ENCODE assay signal across 22 cellular contexts in the genomic region with DNA sequence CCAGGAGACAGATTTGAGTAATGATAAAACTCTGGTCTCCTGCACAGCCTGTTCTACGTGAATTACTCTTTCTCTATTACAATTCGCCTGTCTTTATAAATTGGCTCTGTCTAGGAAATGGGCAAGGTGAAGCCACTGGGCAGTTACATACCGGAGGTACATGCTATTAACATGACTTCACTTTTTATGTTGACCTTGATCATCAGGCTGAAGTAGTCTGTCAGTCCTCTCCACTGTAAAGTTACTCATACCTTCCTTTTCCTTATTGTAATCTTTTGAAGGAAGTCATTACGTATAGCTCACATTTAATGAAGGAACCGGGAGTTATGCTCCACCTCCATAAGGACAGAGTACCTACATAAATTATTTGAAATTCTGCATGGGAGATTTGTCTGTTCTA. TPM values are rescaled to one million over a fixed set of nuclear protein-coding genes. Genes with fewer than 3 reads are reported as not detected.
"Had no signal": no experiment of that assay in that cellular context is flagged by ENCODE, and none has a peak within 500 bp of the region (broad histone marks: within the 10 kb centered on the region; RNA-seq: fewer than 3 reads in every experiment).

No MANE protein-coding gene starts in this region.

- H3K4me3 Mint-ChIP-seq: activated naive CD8-positive, alpha-beta T cell; activated T-cell treated with anti-CD3 and anti-CD28 coated beads, Interleukin-2, amount 50 U/mL, for 72 hours; natural killer cell treated with Interleukin-12 subunit alpha and Interleukin-12 subunit beta and Interleukin-15 and Interleukin-18, amount 100 ng/mL, for 72 hours had no signal

- H3K4me3 ChIP-seq: cardiac muscle cell, dorsolateral prefrontal cortex, esophagus muscularis mucosa, lower lobe of right lung, pancreas, spleen, tibial artery, uterus had no signal

- H3K27ac Mint-ChIP-seq: activated naive CD8-positive, alpha-beta T cell; activated T-cell treated with anti-CD3 and anti-CD28 coated beads, Interleukin-2, amount 50 U/mL, for 72 hours; natural killer cell treated with Interleukin-12 subunit alpha and Interleukin-12 subunit beta and Interleukin-15 and Interleukin-18, amount 100 ng/mL, for 72 hours had no signal

- H3K27ac ChIP-seq: cardiac muscle cell, dorsolateral prefrontal cortex, esophagus muscularis mucosa, lower lobe of right lung, neutrophil, pancreas, spleen, tibial artery, uterus, WERI-Rb-1 had no signal

- ATAC-seq: activated T-cell treated with anti-CD3 and anti-CD28 coated beads, Interleukin-2, amount 50 U/mL, for 72 hours; lower lobe of right lung; natural killer cell treated with Interleukin-12 subunit alpha and Interleukin-12 subunit beta and Interleukin-15 and Interleukin-18, amount 100 ng/mL, for 72 hours; pancreas; stimulated activated naive CD8-positive, alpha-beta T cell treated with anti-CD3 and anti-CD28 coated beads, Interleukin-15, Interleukin-2, amounts not matched to agents 100 U/mL and 50 U/mL, for 24 hours had no signal

- DNase-seq: activated CD4-positive, alpha-beta T cell treated with anti-CD3 and anti-CD28 coated beads for 1 hour; activated CD8-positive, alpha-beta memory T cell treated with anti-CD3 and anti-CD28 coated beads for 24 hours; activated CD8-positive, alpha-beta memory T cell treated with anti-CD3 and anti-CD28 coated beads, Interleukin-2, amount 50 U/mL, for 48 hours; activated gamma-delta T cell; activated T-cell treated with anti-CD3 and anti-CD28 coated beads, Interleukin-2, amount 50 U/mL, for 72 hours; amniotic stem cell; dorsolateral prefrontal cortex; lower lobe of right lung; pancreas; spleen; stimulated activated naive CD8-positive, alpha-beta T cell treated with anti-CD3 and anti-CD28 coated beads, Interleukin-15, Interleukin-2, amounts not matched to agents 100 U/mL and 50 U/mL, for 24 hours; substantia nigra; tibial artery; uterus; WERI-Rb-1 had no signal

- H3K27me3 ChIP-seq: cardiac muscle cell, dorsolateral prefrontal cortex, esophagus muscularis mucosa, neutrophil, pancreas, spleen, tibial artery, uterus had no signal

- H3K4me1 ChIP-seq: esophagus muscularis mucosa, lower lobe of right lung, pancreas, spleen, uterus had no signal

- H3K9me3 ChIP-seq: esophagus muscularis mucosa, lower lobe of right lung, neutrophil, pancreas, spleen, tibial artery, uterus had no signal

- H3K27me3 Mint-ChIP-seq: activated naive CD8-positive, alpha-beta T cell; natural killer cell treated with Interleukin-12 subunit alpha and Interleukin-12 subunit beta and Interleukin-15 and Interleukin-18, amount 100 ng/mL, for 72 hours had no signal

- H3K9me3 Mint-ChIP-seq: activated T-cell treated with anti-CD3 and anti-CD28 coated beads, Interleukin-2, amount 50 U/mL, for 72 hours; natural killer cell treated with Interleukin-12 subunit alpha and Interleukin-12 subunit beta and Interleukin-15 and Interleukin-18, amount 100 ng/mL, for 72 hours had no signal

- H3K36me3 ChIP-seq: cardiac muscle cell, esophagus muscularis mucosa, lower lobe of right lung, neutrophil, pancreas, spleen, tibial artery, uterus, WERI-Rb-1 had no signal

- H3K36me3 Mint-ChIP-seq: natural killer cell treated with Interleukin-12 subunit alpha and Interleukin-12 subunit beta and Interleukin-15 and Interleukin-18, amount 100 ng/mL, for 72 hours had no signal

RNA-seq across cellular contexts. Expression of a gene that starts 57.6 kb away (rescaled TPM):
- total RNA-seq: activated T-cell treated with anti-CD3 and anti-CD28 coated beads, Interleukin-2, amount 50 U/mL, for 72 hours; cardiac muscle cell; lower lobe of right lung; mesenteric fat pad; pancreas; spleen; T-helper 2 cell treated with Interferon-gamma antibody and Interleukin-4, amounts not matched to agents 100 ng/mL and 5 ng/mL, for 36 hours had no signal
